8 cellular contexts compared by ENCODE assay signal in the genomic region with DNA sequence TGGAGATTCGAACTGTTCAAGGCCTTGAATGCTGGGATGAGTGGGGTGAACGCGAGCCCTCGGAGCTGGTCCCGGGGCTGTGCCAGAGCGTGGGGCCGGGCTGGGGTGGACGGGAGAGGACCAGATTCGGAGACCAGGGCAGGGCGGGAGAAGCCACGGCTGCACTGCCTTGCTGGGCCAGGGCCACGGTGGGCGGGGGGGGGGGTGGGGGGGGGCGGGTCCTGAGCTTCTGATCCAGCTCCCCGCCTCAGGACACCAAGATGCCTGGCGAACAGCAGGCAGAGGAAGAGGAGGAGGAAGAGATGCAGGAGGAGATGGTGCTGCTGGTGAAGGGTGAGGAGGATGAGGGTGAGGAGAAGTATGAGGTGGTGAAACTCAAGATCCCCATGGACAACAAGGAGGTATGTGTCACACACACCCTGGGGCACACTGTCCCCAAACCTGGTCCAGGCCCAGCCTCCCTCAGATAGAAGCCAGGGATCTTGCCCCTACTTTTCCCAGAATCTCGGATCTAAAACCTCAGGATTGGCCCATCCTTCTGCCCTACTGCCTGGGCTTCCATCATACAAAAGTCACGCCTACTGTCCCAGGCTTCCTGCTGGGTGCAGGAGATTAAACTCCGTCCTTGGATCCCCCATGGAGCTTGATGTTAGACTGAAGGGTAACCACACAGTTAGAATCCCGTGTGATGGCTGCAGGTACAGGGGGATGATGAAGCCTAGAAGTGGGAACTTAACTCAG. TPM values are rescaled to one million over a fixed set of nuclear protein-coding genes. Genes with fewer than 3 reads are reported as not detected.
A peak's percentile ranks its signal among the peaks of the same experiment; 100 is the strongest.
DNase-seq lines count a peak whose midpoint lies in the region; ATAC-seq and TF ChIP-seq lines count a peak whose summit lies in the region.

No MANE protein-coding gene starts in this region.

- H3K4me3 Mint-ChIP-seq in activated naive CD8-positive, alpha-beta T cell, result peak overlapping the region; percentile 84

- intact Hi-C loops in right cardiac atrium (cut with DNase I) (loop anchor here in 1 of 4 donors (10.0 kb wide), 1 partner anchor 53 kb away; a partner anchor contains a TSS), spleen (cut with DNase I; ENCODE audit: low total_unique reads) (no loop called here)

- H3K4me1 Mint-ChIP-seq in activated naive CD8-positive, alpha-beta T cell (ENCODE audit: low read depth), result peaks cover 28% of the 10 kb centered on the region

- H3K9me3 Mint-ChIP-seq in activated naive CD8-positive, alpha-beta T cell (ENCODE audit: low read depth), result no peaks in the 10 kb centered on the region

- 11% methylated on average over 18 of the region's 20 CpGs for WGBS in right cardiac atrium
- 16 to 34% (median 20%) methylated on average over 8 to 18 of the region's 20 CpGs for WGBS in spleen, 5 donors

- H3K27me3 Mint-ChIP-seq in activated naive CD8-positive, alpha-beta T cell, result no peaks in the 10 kb centered on the region

- H3K4me1 ChIP-seq in right cardiac atrium (ENCODE audit: control insufficient read depth, insufficient read depth, low read length) (peaks cover 4% of the 10 kb centered on the region), spleen (peaks cover 16 to 51% (median 32%) of the 10 kb centered on the region in 6 donors)

- H3K4me3 ChIP-seq in right cardiac atrium (ENCODE audit: low read length) (peak overlapping the region; percentile 72), spleen (peak overlapping the region; percentile 55 to 93 (median 79))

- H3K36me3 ChIP-seq in spleen, result peaks cover 0 to 13% (median 5%) of the 10 kb centered on the region in 6 donors

- peak overlapping the region; percentile 55 for H3K27ac ChIP-seq in right cardiac atrium (ENCODE audit: low read length)
- peak overlapping the region; percentile 45 to 90 (median 83) for H3K27ac ChIP-seq in spleen

- H3K9me3 ChIP-seq in right cardiac atrium (ENCODE audit: control insufficient read depth, low read length), result no peaks in the 10 kb centered on the region
- no peaks in the 10 kb centered on the region for H3K9me3 ChIP-seq in spleen

- ATAC-seq in GM19452 (IDR thresholded peaks at IDR 0.05; ENCODE audit: unreplicated experiment) (peak; percentile 6), right cardiac atrium (peak; percentile 40 to 48), GM21360 (IDR thresholded peaks at IDR 0.05; ENCODE audit: unreplicated experiment) (no peak), HG02623 (IDR thresholded peaks at IDR 0.05; ENCODE audit: unreplicated experiment) (no peak)

- H3K27ac Mint-ChIP-seq in activated naive CD8-positive, alpha-beta T cell, result peak overlapping the region; percentile 76

- H3K36me3 Mint-ChIP-seq in activated naive CD8-positive, alpha-beta T cell, result peaks cover 4% of the 10 kb centered on the region

- DNase-seq in AG08396 (ENCODE audit: low spot score) (peak; percentile 77), right cardiac atrium (no peak), spleen (no peak), cortex of kidney (lab: John Stamatoyannopoulos, UW) (no peak)

- no peak for TF ChIP-seq CTCF in spleen (IDR thresholded peaks at IDR 0.05 in 8 of 11, conservative IDR thresholded peaks at IDR 0.05 in 3 of 11)

- H3K27me3 ChIP-seq in right cardiac atrium (ENCODE audit: control insufficient read depth, insufficient read depth), result no peaks in the 10 kb centered on the region
- no peaks in the 10 kb centered on the region for H3K27me3 ChIP-seq in spleen (replicated peaks in 1 of 7)

- TF ChIP-seq POLR2A in spleen (IDR thresholded peaks at IDR 0.05), result no peak

RNA-seq across cellular contexts. Expression of a gene that starts 0.6 kb away (rescaled TPM):
- 10 to 100 TPM in 1 of 4 donors, 1 to 10 TPM in 3; 4.4 to 11.9 (median 7.0) TPM for total RNA-seq in right cardiac atrium
- 5.0 TPM for polyA plus RNA-seq in right cardiac atrium
- 10 to 100 TPM in 1 of 7 donors, 1 to 10 TPM in 6; 2.2 to 10.2 (median 3.1) TPM for total RNA-seq in spleen
- polyA plus RNA-seq in spleen, result 1 to 10 TPM; 2.3 to 3.7 (median 3.1) TPM

RNA-seq across cellular contexts. Expression of a gene that starts 12.7 kb away (rescaled TPM):
- total RNA-seq in right cardiac atrium, result 1 to 10 TPM; 6.2 to 8.0 (median 7.5) TPM
- 3.6 TPM for polyA plus RNA-seq in right cardiac atrium
- total RNA-seq in spleen, result 10 to 100 TPM in 3 of 7 donors, 1 to 10 TPM in 4; 7.1 to 10.4 (median 9.5) TPM
- 1 to 10 TPM; 2.7 to 5.7 (median 3.5) TPM for polyA plus RNA-seq in spleen

RNA-seq across cellular contexts. Expression of a gene that starts 21.9 kb away (rescaled TPM):
- total RNA-seq in right cardiac atrium (10 to 100 TPM; 26.9 to 46.2 (median 30.5) TPM), spleen (10 to 100 TPM; 17.6 to 36.3 (median 28.6) TPM)
- polyA plus RNA-seq in right cardiac atrium (20.9 TPM), spleen (10 to 100 TPM; 25.5 to 49.1 (median 41.9) TPM)

RNA-seq across cellular contexts. Expression of a gene that starts 25.6 kb away (rescaled TPM):
- total RNA-seq in right cardiac atrium, result 1 to 10 TPM; 1.1 to 3.6 (median 2.7) TPM
- polyA plus RNA-seq in right cardiac atrium, result 1.6 TPM
- total RNA-seq in spleen, result 100 to 1,000 TPM in 1 of 7 donors, 10 to 100 TPM in 6; 38.5 to 105 (median 72.4) TPM
- polyA plus RNA-seq in spleen, result 100 to 1,000 TPM; 154 to 199 (median 179) TPM

RNA-seq across cellular contexts. Expression of a gene that starts 33.4 kb away (rescaled TPM):
- total RNA-seq in right cardiac atrium, result under 1 TPM in 2 of 4 donors, not detected in 2; 0.35 to 0.94 TPM
- 0.86 TPM for polyA plus RNA-seq in right cardiac atrium
- total RNA-seq in spleen, result 1 to 10 TPM in 1 of 7 donors, not detected in 6; 1.4 TPM
- 1 to 10 TPM; 2.7 to 4.3 (median 2.8) TPM for polyA plus RNA-seq in spleen

Comparison
In these comparisons a context has a peak if more than half of its experiments do, and no peak if none do; other contexts are left out.
1. ATAC-seq: peak in GM19452 (single experiment) and right cardiac atrium (2 of 2); none in GM21360 (single experiment) and HG02623 (single experiment).